In the genomic region with DNA sequence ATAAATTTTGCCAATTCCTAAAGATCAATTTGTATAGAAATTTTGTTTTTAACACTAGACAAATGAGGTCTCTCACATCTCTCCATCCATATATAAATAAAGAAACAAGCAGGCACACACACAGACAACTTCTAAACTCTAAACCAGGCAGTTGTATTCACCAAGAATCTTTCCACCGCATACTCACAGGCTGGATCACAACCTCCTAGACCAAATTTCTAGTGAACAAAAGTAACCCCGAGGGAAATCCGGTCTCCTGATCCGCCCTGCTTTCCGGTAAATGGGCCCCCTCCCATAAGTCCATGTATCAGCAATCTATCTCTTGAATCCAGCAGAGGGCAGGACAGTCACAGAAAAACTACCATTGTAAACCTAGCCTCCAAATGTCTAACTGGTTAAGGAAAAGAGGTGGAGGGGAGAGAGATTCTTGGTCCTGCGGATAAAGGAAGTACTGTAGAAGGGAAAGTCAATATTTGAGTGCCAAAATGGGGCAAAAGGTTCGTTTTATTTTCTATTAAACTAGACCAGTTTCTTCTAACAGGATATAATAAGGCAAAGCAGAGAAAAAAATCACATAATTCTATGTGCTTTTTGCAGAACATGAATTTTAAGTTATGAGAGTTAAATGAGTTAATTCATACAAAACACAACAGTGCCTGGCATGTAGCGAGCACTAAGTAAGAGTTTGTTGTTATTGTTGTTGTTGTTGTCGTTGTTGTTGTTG, we compare ENCODE assay signal across 8 cellular contexts. TPM values are rescaled to one million over a fixed set of nuclear protein-coding genes. Genes with fewer than 3 reads are reported as not detected.
A peak's percentile ranks its signal among the peaks of the same experiment; 100 is the strongest.
DNase-seq lines count a peak whose midpoint lies in the region; ATAC-seq and TF ChIP-seq lines count a peak whose summit lies in the region.

No MANE protein-coding gene starts in this region.

- H3K4me1 Mint-ChIP-seq in activated naive CD8-positive, alpha-beta T cell treated with anti-CD3 and anti-CD28 coated beads, Interleukin-2, amount 50 U/mL, for 24 hours, result peaks cover 19% of the 10 kb centered on the region

- H3K27ac ChIP-seq in parathyroid adenoma, result no peak overlapping the region
- H3K27ac ChIP-seq in uterus, result peak overlapping the region; percentile 46 to 66

- TF ChIP-seq CTCF in parathyroid adenoma (IDR thresholded peaks at IDR 0.05) (peak; percentile 64), uterus (IDR thresholded peaks at IDR 0.05) (peak; percentile 71 to 94 (median 88))

- H3K27me3 ChIP-seq in parathyroid adenoma (ENCODE audit: control insufficient read depth, insufficient read depth, low read length) (no peaks in the 10 kb centered on the region), uterus (no peaks in the 10 kb centered on the region)

- H3K9me3 Mint-ChIP-seq in activated naive CD8-positive, alpha-beta T cell treated with anti-CD3 and anti-CD28 coated beads, Interleukin-2, amount 50 U/mL, for 24 hours, result peaks cover 3% of the 10 kb centered on the region

- no peak overlapping the region for H3K4me3 Mint-ChIP-seq in activated naive CD8-positive, alpha-beta T cell treated with anti-CD3 and anti-CD28 coated beads, Interleukin-2, amount 50 U/mL, for 24 hours

- DNase-seq in Caki2 (ENCODE audit: low read depth) (peak; percentile 70), MV-4-11 (lab: John Stamatoyannopoulos, UW) (peak; percentile 85), SK-N-DZ (ENCODE audit: low spot score) (peak; percentile 85), head of caudate nucleus (peak in 32 of 42 donors; percentile 17 to 82 (median 59)), uterus (peak; percentile 51 to 77)
- peak; percentile 57 for DNase-seq in activated naive CD8-positive, alpha-beta T cell treated with anti-CD3 and anti-CD28 coated beads, Interleukin-2, amount 50 U/mL, for 24 hours

- no peaks in the 10 kb centered on the region for H3K27me3 Mint-ChIP-seq in activated naive CD8-positive, alpha-beta T cell treated with anti-CD3 and anti-CD28 coated beads, Interleukin-2, amount 50 U/mL, for 24 hours

- H3K36me3 Mint-ChIP-seq in activated naive CD8-positive, alpha-beta T cell treated with anti-CD3 and anti-CD28 coated beads, Interleukin-2, amount 50 U/mL, for 24 hours (ENCODE audit: low read depth), result peaks cover 7% of the 10 kb centered on the region

- intact Hi-C loops in head of caudate nucleus (cut with DNase I), result loop anchor here (5.0 kb wide), 1 partner anchor 146 kb away; no protein-coding TSS in a partner anchor
- intact Hi-C loops in uterus (cut with DNase I; ENCODE audit: low total_unique reads), result loop anchor here (5.0 kb wide), 1 partner anchor 141 kb away; no protein-coding TSS in a partner anchor

- H3K4me1 ChIP-seq in parathyroid adenoma (no peaks in the 10 kb centered on the region), uterus (peaks cover 0 to 5% of the 10 kb centered on the region in 2 donors)

- no peak overlapping the region for H3K27ac Mint-ChIP-seq in activated naive CD8-positive, alpha-beta T cell treated with anti-CD3 and anti-CD28 coated beads, Interleukin-2, amount 50 U/mL, for 24 hours

- H3K79me2 ChIP-seq in parathyroid adenoma, result no peaks in the 10 kb centered on the region

- H3K9me3 ChIP-seq in parathyroid adenoma (ENCODE audit: control insufficient read depth, low read length) (no peaks in the 10 kb centered on the region), uterus (no peaks in the 10 kb centered on the region)

- ATAC-seq in GM21619 (IDR thresholded peaks at IDR 0.05; ENCODE audit: unreplicated experiment), result peak; percentile 29
- peak; percentile 58 for ATAC-seq in activated naive CD8-positive, alpha-beta T cell treated with anti-CD3 and anti-CD28 coated beads, Interleukin-2, amount 50 U/mL, for 24 hours

- H3K4me3 ChIP-seq in parathyroid adenoma (ENCODE audit: low read depth, low read length) (peak overlapping the region; percentile 8), uterus (no peak overlapping the region)

- no peak overlapping the region for H3K9ac ChIP-seq in parathyroid adenoma

- peak overlapping the region; percentile 25 for H2AFZ ChIP-seq in parathyroid adenoma

- H3K36me3 ChIP-seq in parathyroid adenoma (ENCODE audit: control insufficient read depth, insufficient read depth, low read length) (no peaks in the 10 kb centered on the region), uterus (no peaks in the 10 kb centered on the region)

- in situ Hi-C loops in Caki2 (cut with HindIII; ENCODE audit: low pct_unique_long_range_greater_than_20kb, low sequenced_read_pairs), result no loop called here

- peak overlapping the region; percentile 40 for H3K4me2 ChIP-seq in parathyroid adenoma (ENCODE audit: low read length)

- no peak for TF ChIP-seq POLR2A in uterus (IDR thresholded peaks at IDR 0.05)

RNA-seq across cellular contexts. Expression of a gene that starts 4.8 kb away (rescaled TPM):
- 23.4 and 27.3 TPM in 2 replicates for total RNA-seq in Caki2 (2014; rRNA removed; shearing (Covaris generic); ENCODE audit: low replicate concordance)
- polyA plus RNA-seq in SK-N-DZ (2014; cell fraction: cytosol; rRNA removed), result 26.0 and 27.4 TPM in 2 replicates
- 11.3 and 12.8 TPM in 2 replicates for polyA plus RNA-seq in SK-N-DZ (2014; cell fraction: nucleus; rRNA removed)
- 10 to 100 TPM; 12.0 to 45.9 (median 22.6) TPM for total RNA-seq in uterus

RNA-seq across cellular contexts. Expression of a gene that starts 56.2 kb away (rescaled TPM):
- 112 and 128 TPM in 2 replicates for total RNA-seq in Caki2 (2014; rRNA removed; shearing (Covaris generic); ENCODE audit: low replicate concordance)
- polyA plus RNA-seq in SK-N-DZ (2014; cell fraction: cytosol; rRNA removed), result 289 and 292 TPM in 2 replicates
- 105 and 151 TPM in 2 replicates for polyA plus RNA-seq in SK-N-DZ (2014; cell fraction: nucleus; rRNA removed)
- 100 to 1,000 TPM in 2 of 4 donors, 10 to 100 TPM in 2; 47.1 to 148 (median 82.1) TPM for total RNA-seq in uterus
